8 cellular contexts compared by ENCODE assay signal in genomic region chr1:21438913-21439312, GRCh38. TPM values are rescaled to one million over a fixed set of nuclear protein-coding genes. Genes with fewer than 3 reads are reported as not detected.
DNase-seq lines count a peak whose midpoint lies in the region; ATAC-seq and TF ChIP-seq lines count a peak whose summit lies in the region.
"Not testable (repeated sequence)": the region's sequence is repeated elsewhere in the genome, so short reads cannot be mapped to it uniquely, and the experiment has no call there.

No MANE protein-coding gene starts in this region.

- H3K4me1 Mint-ChIP-seq in GM23338 (peaks cover 11% of the 10 kb centered on the region), brain (peaks cover 33% of the 10 kb centered on the region), mesothelial cell of epicardium (peaks cover 14% of the 10 kb centered on the region)
- H3K4me1 Mint-ChIP-seq in activated CD4-positive, alpha-beta T cell treated with anti-CD3 and anti-CD28 coated beads for 36 hours, result peaks cover 17% of the 10 kb centered on the region
- not testable (repeated sequence) for H3K4me1 Mint-ChIP-seq in activated T-helper 17 cell treated with anti-CD3 and anti-CD28 coated beads, Interleukin-2, amount 50 U/mL, for 72 hours; progenitor cell of endocrine pancreas (ENCODE audit: low read depth)

- H3K27ac ChIP-seq in 22Rv1, result peak overlapping the region; percentile 71; the same call in 1 of the 2 replicates
- H3K27ac ChIP-seq in GM23338 (ENCODE audit: low read depth); OCI-LY1 (ENCODE audit: low read depth, low read length, poor library complexity, severe bottlenecking): not testable (repeated sequence)

- H3K27me3 ChIP-seq in GM23338 (ENCODE audit: insufficient read depth), result peaks cover 55% of the 10 kb centered on the region
- H3K27me3 ChIP-seq in OCI-LY1 (ENCODE audit: insufficient read depth, low read length), result not testable (repeated sequence)

- peak overlapping the region; percentile 90; the same call in 1 of the 2 replicates for H3K4me2 ChIP-seq in GM23338
- peak overlapping the region; percentile 72; the same call in 1 of the 2 replicates for H3K4me2 ChIP-seq in OCI-LY1 (ENCODE audit: low read length)

- not testable (repeated sequence) for H3K9me2 ChIP-seq in GM23338 (ENCODE audit: insufficient read depth); OCI-LY1 (ENCODE audit: low read depth, low read length)

- CTCF ChIA-PET in activated CD4-positive, alpha-beta T cell treated with anti-CD3 and anti-CD28 coated beads for 36 hours (lab: Charles Lee), result interaction anchor here (1.5 kb wide), 1 partner anchor 70 kb away, joined by 6 read pairs; no protein-coding TSS in a partner anchor

- H3K4me3 Mint-ChIP-seq in GM23338 (peak overlapping the region; percentile 91), brain (peak overlapping the region; percentile 90 to 98 (median 96)), mesothelial cell of epicardium (peak overlapping the region; percentile 93), progenitor cell of endocrine pancreas (ENCODE audit: low read depth) (peak overlapping the region; percentile 94)
- H3K4me3 Mint-ChIP-seq in activated CD4-positive, alpha-beta T cell treated with anti-CD3 and anti-CD28 coated beads for 36 hours, result peak overlapping the region; percentile 91
- H3K4me3 Mint-ChIP-seq in activated T-helper 17 cell treated with anti-CD3 and anti-CD28 coated beads, Interleukin-2, amount 50 U/mL, for 72 hours, result peak overlapping the region; percentile 96

- H3K79me2 ChIP-seq in GM23338 (replicated peaks; ENCODE audit: insufficient read depth), result peaks cover 12% of the 10 kb centered on the region; the same call in 1 of the 2 replicates
- H3K79me2 ChIP-seq in OCI-LY1 (ENCODE audit: insufficient read depth, low read length), result not testable (repeated sequence)

- intact Hi-C loops in activated CD4-positive, alpha-beta T cell treated with anti-CD3 and anti-CD28 coated beads for 36 hours (cut with DNase I, micrococcal nuclease), result not testable (repeated sequence)

- H3K4me1 ChIP-seq in GM23338 (ENCODE audit: insufficient read depth), result not testable (repeated sequence)
- peaks cover 19% of the 10 kb centered on the region for H3K4me1 ChIP-seq in OCI-LY1 (ENCODE audit: insufficient read depth, low read length, severe bottlenecking)

- H3F3A ChIP-seq in GM23338 (replicated peaks; ENCODE audit: low read depth); OCI-LY1 (ENCODE audit: insufficient read depth, low read length): not testable (repeated sequence)

- H3K9me3 Mint-ChIP-seq in GM23338; activated CD4-positive, alpha-beta T cell treated with anti-CD3 and anti-CD28 coated beads for 36 hours (ENCODE audit: low read depth); activated T-helper 17 cell treated with anti-CD3 and anti-CD28 coated beads, Interleukin-2, amount 50 U/mL, for 72 hours; brain; mesothelial cell of epicardium; progenitor cell of endocrine pancreas (ENCODE audit: low read depth): not testable (repeated sequence)

- H3K27me3 Mint-ChIP-seq in GM23338 (ENCODE audit: insufficient read depth, low read depth, poor library complexity), result peaks cover 44% of the 10 kb centered on the region
- not testable (repeated sequence) for H3K27me3 Mint-ChIP-seq in activated CD4-positive, alpha-beta T cell treated with anti-CD3 and anti-CD28 coated beads for 36 hours; activated T-helper 17 cell treated with anti-CD3 and anti-CD28 coated beads, Interleukin-2, amount 50 U/mL, for 72 hours; brain; mesothelial cell of epicardium (ENCODE audit: low read depth); progenitor cell of endocrine pancreas

- POLR2A ChIA-PET in activated CD4-positive, alpha-beta T cell treated with anti-CD3 and anti-CD28 coated beads for 36 hours (lab: Charles Lee), result not testable (repeated sequence)

- not testable (repeated sequence) for H3K27ac Mint-ChIP-seq in GM23338; activated CD4-positive, alpha-beta T cell treated with anti-CD3 and anti-CD28 coated beads for 36 hours; activated T-helper 17 cell treated with anti-CD3 and anti-CD28 coated beads, Interleukin-2, amount 50 U/mL, for 72 hours
- H3K27ac Mint-ChIP-seq in brain (peak overlapping the region; percentile 60 to 100 (median 97)), mesothelial cell of epicardium (peak overlapping the region; percentile 34), progenitor cell of endocrine pancreas (peak overlapping the region; percentile 69)

- H2AFZ ChIP-seq in GM23338; OCI-LY1 (ENCODE audit: low read length): not testable (repeated sequence)

- peak overlapping the region; percentile 74; the same call in 1 of the 2 replicates for H3K4me3 ChIP-seq in GM23338
- H3K4me3 ChIP-seq in OCI-LY1 (ENCODE audit: low read depth, low read length, poor library complexity, severe bottlenecking), result not testable (repeated sequence)

- not testable (repeated sequence) for TF ChIP-seq CTCF in 22Rv1 (IDR thresholded peaks at IDR 0.05); GM23338 (conservative IDR thresholded peaks at IDR 0.05; ENCODE audit: low read depth in 2 of 2); OCI-LY1 (IDR thresholded peaks at IDR 0.05; ENCODE audit: low read length); brain (conservative IDR thresholded peaks at IDR 0.05); mesothelial cell of epicardium (IDR thresholded peaks at IDR 0.05; ENCODE audit: unreplicated experiment); progenitor cell of endocrine pancreas (IDR thresholded peaks at IDR 0.05; ENCODE audit: unreplicated experiment)

- H3K9me3 ChIP-seq in OCI-LY1 (ENCODE audit: low read length), result not testable (repeated sequence)

- H3K9ac ChIP-seq in OCI-LY1 (ENCODE audit: low read length), result not testable (repeated sequence)

- not testable (repeated sequence) for DNase-seq in GM23338 (ENCODE audit: low spot score); activated CD4-positive, alpha-beta T cell treated with anti-CD3 and anti-CD28 coated beads for 36 hours; mesothelial cell of epicardium (ENCODE audit: low spot score in 2 of 2, unreplicated experiment in 2 of 2); progenitor cell of endocrine pancreas (ENCODE audit: low spot score, unreplicated experiment)

- H3K36me3 ChIP-seq in GM23338 (ENCODE audit: insufficient read depth); OCI-LY1 (ENCODE audit: insufficient read depth, low read length): not testable (repeated sequence)

- ATAC-seq in GM23338; activated CD4-positive, alpha-beta T cell treated with anti-CD3 and anti-CD28 coated beads for 36 hours; activated T-helper 17 cell treated with anti-CD3 and anti-CD28 coated beads, Interleukin-2, amount 50 U/mL, for 72 hours (replicated peaks): not testable (repeated sequence)

- not testable (repeated sequence) for H3K36me3 Mint-ChIP-seq in GM23338 (ENCODE audit: low read depth); activated CD4-positive, alpha-beta T cell treated with anti-CD3 and anti-CD28 coated beads for 36 hours (ENCODE audit: low read depth); activated T-helper 17 cell treated with anti-CD3 and anti-CD28 coated beads, Interleukin-2, amount 50 U/mL, for 72 hours (ENCODE audit: low read depth); brain; mesothelial cell of epicardium; progenitor cell of endocrine pancreas (ENCODE audit: insufficient read depth)

- H4K20me1 ChIP-seq in GM23338 (replicated peaks; ENCODE audit: insufficient read depth); OCI-LY1 (ENCODE audit: insufficient read depth, low read length): not testable (repeated sequence)

RNA-seq across cellular contexts. Expression of gene NBPF3, which starts 1.0 kb away (rescaled TPM):
- total RNA-seq in GM23338 (2014; rRNA removed; shearing (Covaris generic)), result 17.9 and 18.1 TPM in 2 replicates
- polyA plus RNA-seq in GM23338 (2016; fragmentation: Nextera tagmentation; extraction: Ambion mirVana) (2.7 and 3.7 TPM in 2 replicates), brain (ENCODE audit: insufficient read depth, low read depth, low replicate concordance) (14.0 TPM)
- total RNA-seq in activated CD4-positive, alpha-beta T cell treated with anti-CD3 and anti-CD28 coated beads for 36 hours, result 1 to 10 TPM; 8.5 to 9.9 TPM
- total RNA-seq in activated T-helper 17 cell treated with anti-CD3 and anti-CD28 coated beads, Interleukin-2, amount 50 U/mL, for 72 hours, result 10 to 100 TPM in 1 of 2 donors, 1 to 10 TPM in 1; 9.9 to 10.8 TPM
- total RNA-seq in mesothelial cell of epicardium (17.3 to 18.6 TPM (median 17.5 TPM) in 3 replicates), progenitor cell of endocrine pancreas (19.4 and 20.1 TPM in 2 replicates)
